ENCODE assay signal across 1 cellular context in the genomic region with DNA sequence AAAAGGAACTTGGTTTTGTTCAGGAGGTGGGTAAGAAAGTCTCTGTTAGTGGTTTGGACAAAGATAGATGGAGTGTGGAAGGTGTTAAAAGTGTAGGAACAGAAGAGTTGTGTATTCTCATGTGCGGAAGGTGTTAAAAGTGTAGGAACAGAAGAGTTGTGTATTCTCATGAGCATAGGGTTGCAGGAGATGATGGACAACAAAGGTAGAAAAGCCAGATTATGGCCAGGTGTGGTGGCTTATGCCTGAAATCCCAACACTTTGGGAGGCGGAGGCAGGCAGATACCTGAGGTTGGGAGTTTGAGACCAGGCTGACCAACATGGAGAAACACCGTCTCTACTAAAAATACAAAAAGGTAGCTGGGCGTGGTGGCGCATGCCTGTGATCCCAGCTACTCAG.
TF ChIP-seq lines count a peak whose summit lies in the region.

No MANE protein-coding gene starts in this region.

TF ChIP-seq in GM12891, 5 proteins besides CTCF, POLR2A, EP300 and RAD21:
- TF ChIP-seq TAF1 (IDR thresholded peaks at IDR 0.05; ENCODE audit: low read depth, low read length), result no peak
- TF ChIP-seq POLR2AphosphoS5 (IDR thresholded peaks at IDR 0.05; ENCODE audit: low read depth, low read length), result no peak
- TF ChIP-seq POU2F2 (IDR thresholded peaks at IDR 0.05; ENCODE audit: low read depth, low read length), result no peak
- TF ChIP-seq PAX5 (IDR thresholded peaks at IDR 0.05; ENCODE audit: insufficient read depth, low read length, severe bottlenecking), result no peak
